ENCODE assay signal across 8 cellular contexts in genomic region chr11:111454561-111455192, GRCh38. TPM values are rescaled to one million over a fixed set of nuclear protein-coding genes. Genes with fewer than 3 reads are reported as not detected.
DNase-seq lines count a peak whose midpoint lies in the region; ATAC-seq and TF ChIP-seq lines count a peak whose summit lies in the region.

No MANE protein-coding gene starts in this region.

- no peak overlapping the region for H2AFZ ChIP-seq in OCI-LY7 (ENCODE audit: low read length)

- POLR2A ChIA-PET in OCI-LY7 (lab: Charles Lee) = interaction anchor here (0.6 to 0.8 kb wide), 3 partner anchors 145 to 1333 kb away, joined by 3 read pairs; no protein-coding TSS in a partner anchor

- H3K27me3 Mint-ChIP-seq in activated naive CD4-positive, alpha-beta T cell treated with anti-CD3 and anti-CD28 coated beads for 36 hours (ENCODE audit: low read depth) = peaks cover 5% of the 10 kb centered on the region

- H3K27ac Mint-ChIP-seq in activated naive CD4-positive, alpha-beta T cell treated with anti-CD3 and anti-CD28 coated beads for 36 hours = no peak overlapping the region

- BruUV-seq in OCI-LY7 (replicated peaks; lab: Mats Ljungman, UMichigan) = no TSS peak

- no peak overlapping the region for H3K4me3 ChIP-seq in OCI-LY7 (ENCODE audit: low read depth, low read length, poor library complexity, severe bottlenecking)
- no peak overlapping the region for H3K4me3 ChIP-seq in tibial nerve

- peak; percentile 64 for TF ChIP-seq CTCF in OCI-LY7 (conservative IDR thresholded peaks at IDR 0.05; ENCODE audit: low read length)
- peak in 2 of 5 experiments; percentile 22 to 46 for TF ChIP-seq CTCF in tibial nerve (IDR thresholded peaks at IDR 0.05)

- H3K4me1 ChIP-seq in OCI-LY7 (ENCODE audit: insufficient read depth, low read length, poor library complexity, severe bottlenecking) (peaks cover 11% of the 10 kb centered on the region), tibial nerve (no peaks in the 10 kb centered on the region)

- H3K9me2 ChIP-seq in OCI-LY7 (ENCODE audit: insufficient read depth, low read length) = no peaks in the 10 kb centered on the region

- DNase-seq in AG08396 (ENCODE audit: low spot score) = peak; percentile 80
- peak; percentile 39 for DNase-seq in H4 (ENCODE audit: low spot score)
- DNase-seq in OCI-LY7 (ENCODE audit: low spot score) = peak; percentile 60
- peak; percentile 85 for DNase-seq in activated naive CD4-positive, alpha-beta T cell treated with anti-CD3 and anti-CD28 coated beads for 36 hours
- peak; percentile 40 for DNase-seq in left cardiac atrium
- DNase-seq in stimulated activated CD4-positive, alpha-beta T cell treated with anti-CD3 and anti-CD28 coated beads, Interleukin-12 subunit alpha, Interleukin-12 subunit beta, amount 100 ng/mL, for 4 hours = peak; percentile 56
- DNase-seq in NCI-H2029 (lab: John Stamatoyannopoulos, UW) = no peak
- DNase-seq in tibial nerve (ENCODE audit: low spot score in 2 of 2) = no peak

- H4K20me1 ChIP-seq in OCI-LY7 (ENCODE audit: insufficient read depth, low read length) = no peaks in the 10 kb centered on the region

- no peaks in the 10 kb centered on the region for H3K36me3 Mint-ChIP-seq in activated naive CD4-positive, alpha-beta T cell treated with anti-CD3 and anti-CD28 coated beads for 36 hours (ENCODE audit: low read depth)

- 50 to 56% methylated on average over 11 of the region's 11 CpGs for WGBS in tibial nerve, 2 donors

- no peaks in the 10 kb centered on the region for H3K4me1 Mint-ChIP-seq in activated naive CD4-positive, alpha-beta T cell treated with anti-CD3 and anti-CD28 coated beads for 36 hours (ENCODE audit: low read depth)

- no peaks in the 10 kb centered on the region for H3K79me2 ChIP-seq in OCI-LY7 (ENCODE audit: insufficient read depth, low read depth, low read length)

- no peaks in the 10 kb centered on the region for H3K36me3 ChIP-seq in OCI-LY7 (ENCODE audit: insufficient read depth, low read length)
- no peaks in the 10 kb centered on the region for H3K36me3 ChIP-seq in tibial nerve

- no peak overlapping the region for H3K4me3 Mint-ChIP-seq in activated naive CD4-positive, alpha-beta T cell treated with anti-CD3 and anti-CD28 coated beads for 36 hours

- no peak for TF ChIP-seq POLR2A in tibial nerve (IDR thresholded peaks at IDR 0.05)

- no peak for TF ChIP-seq EP300 in tibial nerve (IDR thresholded peaks at IDR 0.05)

- intact Hi-C loops in OCI-LY7 (cut with micrococcal nuclease; ENCODE audit: unreplicated experiment) (loop anchor here (2.0 to 10.0 kb wide), 3 partner anchors 100 to 386 kb away; no protein-coding TSS in a partner anchor), left cardiac atrium (cut with DNase I) (loop anchor here in 1 of 2 donors (10.0 kb wide), 1 partner anchor 390 kb away; no protein-coding TSS in a partner anchor)
- intact Hi-C loops in activated naive CD4-positive, alpha-beta T cell treated with anti-CD3 and anti-CD28 coated beads for 36 hours (cut with micrococcal nuclease) = loop anchor here (1.0 kb wide), 8 partner anchors 67 to 387 kb away; partner anchors contain the start of gene SIK2

- ATAC-seq in left cardiac atrium = peak; percentile 14 to 54

- H3K4me2 ChIP-seq in OCI-LY7 (ENCODE audit: low read length) = peak overlapping the region; percentile 21; the same call in 1 of the 2 replicates

- H3K9me3 Mint-ChIP-seq in activated naive CD4-positive, alpha-beta T cell treated with anti-CD3 and anti-CD28 coated beads for 36 hours = no peaks in the 10 kb centered on the region

- no peak overlapping the region for H3K27ac ChIP-seq in OCI-LY7 (ENCODE audit: low read depth, low read length, poor library complexity, severe bottlenecking)
- H3K27ac ChIP-seq in tibial nerve = no peak overlapping the region

- H3K9me3 ChIP-seq in OCI-LY7 (ENCODE audit: low read length) (no peaks in the 10 kb centered on the region), tibial nerve (no peaks in the 10 kb centered on the region)

- no peaks in the 10 kb centered on the region for H3K27me3 ChIP-seq in tibial nerve

- CTCF ChIA-PET in OCI-LY7 (lab: Charles Lee; ENCODE audit: unreplicated experiment) = interaction anchor here (0.6 to 2.1 kb wide), 2 partner anchors 9 to 27 kb away, joined by 3 to 9 read pairs; no protein-coding TSS in a partner anchor
- CTCF ChIA-PET in activated naive CD4-positive, alpha-beta T cell treated with anti-CD3 and anti-CD28 coated beads for 36 hours (lab: Charles Lee) = interaction anchor here (0.5 to 3.1 kb wide), 23 partner anchors 8 to 387 kb away, joined by 3 to 22 read pairs (median 4); partner anchors contain the start of gene LAYN

RNA-seq across cellular contexts. Expression of gene BTG4, which starts 57.5 kb away (rescaled TPM):
- 0.15 TPM in 1 of 2 replicates, not detected in the other for total RNA-seq in H4 (2014; rRNA removed; shearing (Covaris generic))
- not detected in 2 replicates for total RNA-seq in OCI-LY7 (2014; rRNA removed; shearing (Covaris generic))
- total RNA-seq in OCI-LY7 (2022) = not detected in 2 replicates
- total RNA-seq in activated naive CD4-positive, alpha-beta T cell treated with anti-CD3 and anti-CD28 coated beads for 36 hours = not detected
- total RNA-seq in left cardiac atrium = not detected
- total RNA-seq in tibial nerve = not detected

RNA-seq across cellular contexts. Expression of gene HOATZ, which starts 59.9 kb away (rescaled TPM):
- not detected in 2 replicates for total RNA-seq in H4 (2014; rRNA removed; shearing (Covaris generic))
- not detected in 2 replicates for total RNA-seq in OCI-LY7 (2014; rRNA removed; shearing (Covaris generic))
- total RNA-seq in OCI-LY7 (2022) (not detected in 2 replicates), left cardiac atrium (not detected), tibial nerve (not detected)
- not detected for total RNA-seq in activated naive CD4-positive, alpha-beta T cell treated with anti-CD3 and anti-CD28 coated beads for 36 hours

Comparison
In these comparisons a context has a peak if more than half of its experiments do, and no peak if none do; other contexts are left out.
1. DNase-seq: peak in AG08396 (single experiment), H4 (single experiment), OCI-LY7 (single experiment), activated naive CD4-positive, alpha-beta T cell treated with anti-CD3 and anti-CD28 coated beads for 36 hours (single experiment), left cardiac atrium (single experiment) and stimulated activated CD4-positive, alpha-beta T cell treated with anti-CD3 and anti-CD28 coated beads, Interleukin-12 subunit alpha, Interleukin-12 subunit beta, amount 100 ng/mL, for 4 hours (single experiment); none in NCI-H2029 (single experiment) and tibial nerve (0 of 2).